ENCODE assay signal across 23 cellular contexts in genomic region chr12:133234971-133235370, GRCh38. TPM values are rescaled to one million over a fixed set of nuclear protein-coding genes. Genes with fewer than 3 reads are reported as not detected.
"Had no signal": no experiment of that assay in that cellular context is flagged by ENCODE, and none has a peak within 500 bp of the region (broad histone marks: within the 10 kb centered on the region; RNA-seq: fewer than 3 reads in every experiment).

No MANE protein-coding gene starts in this region.

- ATAC-seq: HepG2, T-cell had no signal

- DNase-seq: IMR-90, Kasumi-1, KG1, MM.1S, NCI-H1092 treated with DMSO at 0.1 percent for 48 hours, NCI-H1436, NCI-H187, NCI-H2029, NCI-H2081 treated with DMSO at 0.1 percent for 48 hours, NCI-H2171, NCI-H226, NCI-H446, NCI-H510A, NCI-H524 treated with DMSO at 0.1 percent for 48 hours, NCI-H69, NCI-H774, RPMI8226, SHP77, T-cell had no signal

RNA-seq across cellular contexts. Expression of gene ANHX, which starts 0.7 kb away (rescaled TPM):
- total RNA-seq: HepG2, HT1080, IMR-90, M059J, SK-MEL-5, T-cell had no signal
- polyA plus RNA-seq: HepG2, IMR-90 had no signal
